ENCODE assay signal across 8 cellular contexts in genomic region chr5:172420215-172420934, GRCh38. TPM values are rescaled to one million over a fixed set of nuclear protein-coding genes. Genes with fewer than 3 reads are reported as not detected.
DNase-seq lines count a peak whose midpoint lies in the region; TF ChIP-seq lines count a peak whose summit lies in the region.

No MANE protein-coding gene starts in this region.

- POLR2A ChIA-PET in GM10248 (lab: Yijun Ruan, JAX) = no interaction called here

- peaks cover 28% of the 10 kb centered on the region for H3K79me2 ChIP-seq in neural progenitor cell (ENCODE audit: low read depth)

- no peak overlapping the region for H2AFZ ChIP-seq in neural progenitor cell (replicated peaks)

- no peak overlapping the region for H3K4me2 ChIP-seq in neural progenitor cell

- peaks cover 32% of the 10 kb centered on the region for H3K4me1 Mint-ChIP-seq in neural progenitor cell

- DNase-seq in SIG-M5 treated with dmso at 0.1 percent for 504 hours (lab: John Stamatoyannopoulos, UW; ENCODE audit: unreplicated experiment) = peak; percentile 57
- no peak for DNase-seq in SIG-M5 (lab: John Stamatoyannopoulos, UW)
- DNase-seq in RKO (ENCODE audit: low spot score) = peak; percentile 23
- no peak for DNase-seq in esophagus squamous epithelium (lab: John Stamatoyannopoulos, UW)
- DNase-seq in neural progenitor cell (ENCODE audit: low spot score) = no peak
- DNase-seq in GM10248 (ENCODE audit: extremely low spot score) = no peak
- DNase-seq in activated T-cell treated with anti-CD3 and anti-CD28 coated beads, Interleukin-2, amount 50 U/mL, for 1 hour = no peak
- no peak for DNase-seq in NCI-H1930 (lab: John Stamatoyannopoulos, UW)

- H3K27ac Mint-ChIP-seq in neural progenitor cell = peak overlapping the region; percentile 72

- peak in 1 of 4 donors; percentile 16 for TF ChIP-seq POLR2A in esophagus squamous epithelium (IDR thresholded peaks at IDR 0.05)

- H3K36me3 Mint-ChIP-seq in neural progenitor cell = peaks cover 24% of the 10 kb centered on the region

- no peaks in the 10 kb centered on the region for H3K9me3 Mint-ChIP-seq in neural progenitor cell

- no peak overlapping the region for H3K4me3 Mint-ChIP-seq in neural progenitor cell

- peak overlapping the region; percentile 87 to 96 (median 94) for H3K27ac ChIP-seq in esophagus squamous epithelium
- H3K27ac ChIP-seq in neural progenitor cell = no peak overlapping the region

- no peaks in the 10 kb centered on the region for H3K27me3 Mint-ChIP-seq in neural progenitor cell (ENCODE audit: insufficient read depth, low read depth)

- no peaks in the 10 kb centered on the region for H3F3A ChIP-seq in neural progenitor cell (ENCODE audit: low read depth)

- WGBS in esophagus squamous epithelium, 2 donors = 15 to 21% methylated on average over 9 to 10 of the region's 10 CpGs

- peaks cover 77% of the 10 kb centered on the region for H4K20me1 ChIP-seq in neural progenitor cell (ENCODE audit: low read depth)

- H3K36me3 ChIP-seq in esophagus squamous epithelium (peaks cover 0 to 12% (median 0%) of the 10 kb centered on the region in 3 donors), neural progenitor cell (no peaks in the 10 kb centered on the region)

- H3K4me1 ChIP-seq in esophagus squamous epithelium (peaks cover 40 to 95% (median 63%) of the 10 kb centered on the region in 3 donors), neural progenitor cell (no peaks in the 10 kb centered on the region)

- CTCF ChIA-PET in GM10248 (lab: Yijun Ruan, JAX) = no interaction called here

- no peak for TF ChIP-seq CTCF in esophagus squamous epithelium (IDR thresholded peaks at IDR 0.05)
- TF ChIP-seq CTCF in neural progenitor cell (IDR thresholded peaks at IDR 0.05) = no peak
- no peak for TF ChIP-seq CTCF in GM10248 (IDR thresholded peaks at IDR 0.05; ENCODE audit: control extremely low read depth, extremely low read depth, low read depth, missing control alignments)

- intact Hi-C loops in esophagus squamous epithelium (cut with DNase I) = no loop called here

- no peak overlapping the region for H3K9ac ChIP-seq in neural progenitor cell

- H3K4me3 ChIP-seq in esophagus squamous epithelium (peak overlapping the region in 3 of 4 donors; percentile 28 to 32 (median 31)), neural progenitor cell (no peak overlapping the region)

- no peaks in the 10 kb centered on the region for H3K27me3 ChIP-seq in esophagus squamous epithelium
- no peaks in the 10 kb centered on the region for H3K27me3 ChIP-seq in neural progenitor cell

- no peaks in the 10 kb centered on the region for H3K9me3 ChIP-seq in esophagus squamous epithelium
- no peaks in the 10 kb centered on the region for H3K9me3 ChIP-seq in neural progenitor cell (ENCODE audit: low read depth)

RNA-seq across cellular contexts. Expression of gene SH3PXD2B, which starts 34.0 kb away (rescaled TPM):
- 10 to 100 TPM in 3 of 4 donors, 1 to 10 TPM in 1; 7.1 to 22.1 (median 13.8) TPM for total RNA-seq in esophagus squamous epithelium
- total RNA-seq in neural progenitor cell (ENCODE audit: low replicate concordance) = 27.3 and 46.3 TPM in 2 replicates

Comparison
In these comparisons a context has a peak if more than half of its experiments do, and no peak if none do; other contexts are left out.
1. DNase-seq: peak in SIG-M5 treated with dmso at 0.1 percent for 504 hours (single experiment) and RKO (single experiment); none in SIG-M5 (single experiment), esophagus squamous epithelium (single experiment), neural progenitor cell (single experiment), GM10248 (single experiment), activated T-cell treated with anti-CD3 and anti-CD28 coated beads, Interleukin-2, amount 50 U/mL, for 1 hour (single experiment) and NCI-H1930 (0 of 2).